In genomic region chr11:116984186-116984585, GRCh38 we compare ENCODE assay signal across 12 cellular contexts.
DNase-seq lines count a peak whose midpoint lies in the region; ATAC-seq, FAIRE-seq and TF ChIP-seq lines count a peak whose summit lies in the region.
"Had no signal": no experiment of that assay in that cellular context is flagged by ENCODE, and none has a peak within 500 bp of the region (broad histone marks: within the 10 kb centered on the region; RNA-seq: fewer than 3 reads in every experiment).

No MANE protein-coding gene starts in this region.

- no peak overlapping the region for H3K4ac ChIP-seq in mesenchymal stem cell (ENCODE audit: low read depth in 1 of 2, low read length in 2 of 2)

- no peak overlapping the region for H2BK5ac ChIP-seq in mesenchymal stem cell (ENCODE audit: low read depth, low read length, poor library complexity, severe bottlenecking)

- peaks cover 47% of the 10 kb centered on the region for H3K4me1 Mint-ChIP-seq in astrocyte (ENCODE audit: low read depth, unreplicated experiment)

- TF ChIP-seq POLR2A in HepG2 (IDR thresholded peaks at IDR 0.05; ENCODE audit: insufficient read depth in 1 of 2, low read depth in 2 of 2, low read length in 2 of 2) (no peak), right lobe of liver (IDR thresholded peaks at IDR 0.05) (no peak)

- peak; percentile 72 for FAIRE-seq in HepG2 (lab: Jason Lieb, UNC)
- peak; percentile 90 for FAIRE-seq in astrocyte (lab: Jason Lieb, UNC)
- no peak for FAIRE-seq in GM19239 (lab: Jason Lieb, UNC)
- FAIRE-seq: kidney had no signal

- no peak overlapping the region for H3K14ac ChIP-seq in mesenchymal stem cell (ENCODE audit: low read length in 2 of 2)

- H3K27me3 ChIP-seq in HepG2 (ENCODE audit: control insufficient read depth in 1 of 2, insufficient read depth in 2 of 2, low read length in 2 of 2), result no peaks in the 10 kb centered on the region
- no peaks in the 10 kb centered on the region for H3K27me3 ChIP-seq in right lobe of liver
- no peaks in the 10 kb centered on the region for H3K27me3 ChIP-seq in astrocyte (ENCODE audit: insufficient read depth, low read length)
- no peaks in the 10 kb centered on the region for H3K27me3 ChIP-seq in mesenchymal stem cell (ENCODE audit: control insufficient read depth in 1 of 2, insufficient read depth in 1 of 2, low read length in 2 of 2)
- H3K27me3 ChIP-seq in aorta (ENCODE audit: control insufficient read depth in 1 of 2, insufficient read depth in 2 of 2, low read length in 1 of 2), result no peaks in the 10 kb centered on the region
- no peaks in the 10 kb centered on the region for H3K27me3 ChIP-seq in MM.1S (replicated peaks; ENCODE audit: insufficient read depth, low read length)
- H3K27me3 ChIP-seq: BLaER1 had no signal

- no peak overlapping the region for H3K18ac ChIP-seq in mesenchymal stem cell (ENCODE audit: low read depth in 1 of 2, low read length in 2 of 2)

- TF ChIP-seq EP300 in HepG2 (IDR thresholded peaks at IDR 0.05; ENCODE audit: low read depth in 2 of 2, low read length in 2 of 2) (no peak), HepG2 (CRISPR knock-in tag; IDR thresholded peaks at IDR 0.05; ENCODE audit: borderline replicate concordance) (no peak)

- DNase-seq in HepG2 (ENCODE audit: low spot score), result peak; percentile 68
- no peak for DNase-seq in right lobe of liver
- peak; percentile 70 for DNase-seq in astrocyte (ENCODE audit: low read depth)
- peak; percentile 49 for DNase-seq in mesenchymal stem cell
- DNase-seq in aorta, result no peak
- no peak for DNase-seq in MM.1S
- DNase-seq in GM19239 (ENCODE audit: insufficient read length, low spot score), result no peak
- DNase-seq: kidney, NCI-H748 treated with DMSO at 0.1 percent for 48 hours, retina had no signal

- CTCF ChIA-PET in HepG2 (lab: Yijun Ruan, JAX; ENCODE audit: low intra/inter-chr PET ratio, low total read pairs), result no interaction called here

- peak; percentile 81 for ATAC-seq in HepG2
- no peak for ATAC-seq in right lobe of liver
- ATAC-seq in aorta (ENCODE audit: low FRiP score), result peak; percentile 8
- ATAC-seq in HG02840 (IDR thresholded peaks at IDR 0.05; ENCODE audit: low FRiP score, unreplicated experiment), result no peak

- peaks cover under 1% of the 10 kb centered on the region for H3K36me3 Mint-ChIP-seq in astrocyte (ENCODE audit: low read depth, unreplicated experiment)

- H3K36me3 ChIP-seq in HepG2 (replicated peaks in 1 of 2; ENCODE audit: control insufficient read depth in 1 of 2, insufficient read depth in 2 of 2, low read length in 2 of 2) (no peaks in the 10 kb centered on the region), right lobe of liver (no peaks in the 10 kb centered on the region), astrocyte (ENCODE audit: insufficient read depth, low read length) (no peaks in the 10 kb centered on the region), mesenchymal stem cell (ENCODE audit: control insufficient read depth in 1 of 2, insufficient read depth in 2 of 2, low read depth in 1 of 2, low read length in 2 of 2) (no peaks in the 10 kb centered on the region), aorta (ENCODE audit: control insufficient read depth in 1 of 2, insufficient read depth in 2 of 2, low read length in 1 of 2) (no peaks in the 10 kb centered on the region), MM.1S (replicated peaks; ENCODE audit: insufficient read depth, low read length) (no peaks in the 10 kb centered on the region)
- H3K36me3 ChIP-seq: BLaER1 had no signal

- intact Hi-C loops in HepG2 (cut with micrococcal nuclease; ENCODE audit: unreplicated experiment) (no loop called here), right lobe of liver (cut with DNase I) (no loop called here), aorta (cut with DNase I) (loop anchor here in 1 of 2 donors (10.0 kb wide), 1 partner anchor 111 kb away; the partner anchor contains the start of gene SIK3)

- 65% methylated on average over 4 of the region's 4 CpGs for WGBS in HepG2 (ENCODE audit: low lambda C conversion rate)
- 66% methylated on average over 4 of the region's 4 CpGs for WGBS in right lobe of liver (ENCODE audit: insufficient coverage, low coverage, low lambda C conversion rate, missing lambda C conversion rate)
- 72% methylated on average over 3 of the region's 4 CpGs for WGBS in mesenchymal stem cell
- 9 to 31% methylated on average over 4 of the region's 4 CpGs for WGBS in aorta, 2 donors

- H3K9me3 ChIP-seq in HepG2 (ENCODE audit: low read length) (no peaks in the 10 kb centered on the region), right lobe of liver (no peaks in the 10 kb centered on the region), astrocyte (ENCODE audit: insufficient read depth, low read depth, low read length) (no peaks in the 10 kb centered on the region), mesenchymal stem cell (ENCODE audit: control insufficient read depth, low read length) (no peaks in the 10 kb centered on the region), aorta (ENCODE audit: control insufficient read depth, low read length) (no peaks in the 10 kb centered on the region), MM.1S (replicated peaks; ENCODE audit: insufficient read depth, low read length) (no peaks in the 10 kb centered on the region)
- H3K9me3 ChIP-seq: BLaER1 had no signal

- no peak overlapping the region for H3K23ac ChIP-seq in mesenchymal stem cell (ENCODE audit: low read length in 2 of 2)

- H2BK15ac ChIP-seq in mesenchymal stem cell (ENCODE audit: low read depth, poor library complexity, severe bottlenecking), result no peak overlapping the region

- TF ChIP-seq CTCF in HepG2 (CRISPR knock-in tag; IDR thresholded peaks at IDR 0.05), result no peak
- TF ChIP-seq CTCF in right lobe of liver (IDR thresholded peaks at IDR 0.05), result no peak
- no peak for TF ChIP-seq CTCF in astrocyte (IDR thresholded peaks at IDR 0.05; ENCODE audit: insufficient read depth, low read depth, low read length)
- no peak for TF ChIP-seq CTCF in MM.1S (IDR thresholded peaks at IDR 0.05; ENCODE audit: low read length)

- no peaks in the 10 kb centered on the region for H3K9me2 ChIP-seq in MM.1S (replicated peaks; ENCODE audit: insufficient read depth, low read length)

- H3K27ac ChIP-seq in HepG2 (ENCODE audit: extremely low read length, insufficient read depth, low read length) (peak overlapping the region; percentile 18), right lobe of liver (no peak overlapping the region), astrocyte (ENCODE audit: low read depth, low read length) (peak overlapping the region; percentile 69), mesenchymal stem cell (ENCODE audit: low read length, poor library complexity, severe bottlenecking) (peak overlapping the region; percentile 94), aorta (ENCODE audit: low read depth in 1 of 2, low read length in 2 of 2) (peak overlapping the region in 1 of 2 donors; percentile 24), MM.1S (ENCODE audit: low read length) (no peak overlapping the region)
- H3K27ac ChIP-seq: BLaER1 had no signal

- H3K4me3 ChIP-seq in HepG2 (replicated peaks in 1 of 3; ENCODE audit: insufficient read depth in 1 of 3, low read depth in 2 of 3, low read length in 3 of 3) (no peak overlapping the region), right lobe of liver (no peak overlapping the region), astrocyte (ENCODE audit: insufficient read depth, low read depth, low read length) (no peak overlapping the region), mesenchymal stem cell (ENCODE audit: insufficient read depth in 1 of 2, low read depth in 1 of 2, low read length in 2 of 2) (peak overlapping the region in 1 of 2 experiments; percentile 34), aorta (ENCODE audit: low read length in 2 of 2) (no peak overlapping the region), MM.1S (ENCODE audit: low read length) (no peak overlapping the region)
- H3K4me3 ChIP-seq: BLaER1 had no signal

- H3K27me3 Mint-ChIP-seq in astrocyte (ENCODE audit: low read depth, unreplicated experiment), result no peaks in the 10 kb centered on the region

- H4K20me1 ChIP-seq in HepG2 (ENCODE audit: insufficient read depth, low read length) (peaks cover 22% of the 10 kb centered on the region), astrocyte (ENCODE audit: insufficient read depth, low read length) (peaks cover 9% of the 10 kb centered on the region), MM.1S (ENCODE audit: insufficient read depth, low read length) (peaks cover 4% of the 10 kb centered on the region; the same call in 1 of the 2 replicates)

- H2AK5ac ChIP-seq in mesenchymal stem cell (ENCODE audit: low read length, severe bottlenecking), result peak overlapping the region; percentile 42

- H3K4me1 ChIP-seq in HepG2 (ENCODE audit: insufficient read depth, low read length) (peaks cover 46% of the 10 kb centered on the region), right lobe of liver (peaks cover 0 to 26% (median 7%) of the 10 kb centered on the region in 4 donors), astrocyte (ENCODE audit: insufficient read depth, low read length) (peaks cover 29% of the 10 kb centered on the region), mesenchymal stem cell (ENCODE audit: control insufficient read depth, insufficient read depth, low read depth, low read length) (peaks cover 5% of the 10 kb centered on the region), aorta (ENCODE audit: control insufficient read depth in 1 of 2, insufficient read depth in 2 of 2, low read length in 2 of 2) (peaks cover 0 to 14% of the 10 kb centered on the region in 2 donors), MM.1S (ENCODE audit: low read length) (peaks cover 38% of the 10 kb centered on the region)

- H3K9ac ChIP-seq in HepG2 (ENCODE audit: insufficient read depth, low read depth, low read length), result 0 out of 2 replicates have a peak overlapping the region, but pooled peaks have one; percentile 2
- H3K9ac ChIP-seq in astrocyte (ENCODE audit: low read length), result peak overlapping the region; percentile 38
- peak overlapping the region; percentile 74 for H3K9ac ChIP-seq in mesenchymal stem cell (ENCODE audit: low read length)
- H3K9ac ChIP-seq in MM.1S (ENCODE audit: low read length), result no peak overlapping the region
- H3K9ac ChIP-seq: BLaER1 had no signal

- H3K4me2 ChIP-seq in HepG2 (ENCODE audit: low read depth, low read length) (no peak overlapping the region), astrocyte (ENCODE audit: low read length) (peak overlapping the region; percentile 77), mesenchymal stem cell (ENCODE audit: low read length, poor library complexity, severe bottlenecking) (peak overlapping the region; percentile 3), MM.1S (ENCODE audit: low read depth, low read length) (no peak overlapping the region)
- H3K4me2 ChIP-seq: BLaER1 had no signal

- H3K79me2 ChIP-seq in HepG2 (ENCODE audit: insufficient read depth, low read length), result peaks cover 20% of the 10 kb centered on the region
- peaks cover 9% of the 10 kb centered on the region for H3K79me2 ChIP-seq in astrocyte (ENCODE audit: insufficient read depth, low read length)
- peaks cover 92% of the 10 kb centered on the region for H3K79me2 ChIP-seq in MM.1S (ENCODE audit: low read length)

- H3F3A ChIP-seq in MM.1S (ENCODE audit: insufficient read depth, low read length), result peaks cover 24% of the 10 kb centered on the region

- no peak overlapping the region for H3K4me3 Mint-ChIP-seq in astrocyte (ENCODE audit: unreplicated experiment)

- no peak overlapping the region for H4K91ac ChIP-seq in mesenchymal stem cell (ENCODE audit: low read length)

- H3K27ac Mint-ChIP-seq in astrocyte (ENCODE audit: unreplicated experiment), result peak overlapping the region; percentile 89

- no peak overlapping the region for H2BK120ac ChIP-seq in mesenchymal stem cell (ENCODE audit: low read depth, low read length)

- peaks cover 19% of the 10 kb centered on the region for H3K79me1 ChIP-seq in mesenchymal stem cell (replicated peaks; ENCODE audit: low read length, poor library complexity, severe bottlenecking)

- no peak overlapping the region for H2AFZ ChIP-seq in HepG2 (ENCODE audit: low read length)
- H2AFZ ChIP-seq in astrocyte (ENCODE audit: low read depth, low read length), result no peak overlapping the region
- H2AFZ ChIP-seq in mesenchymal stem cell (ENCODE audit: low read depth, low read length), result no peak overlapping the region
- no peak overlapping the region for H2AFZ ChIP-seq in MM.1S (ENCODE audit: low read length)

- POLR2A ChIA-PET in HepG2 (lab: Yijun Ruan, JAX), result no interaction called here

- no peak for TF ChIP-seq RAD21 in HepG2 (CRISPR knock-in tag; IDR thresholded peaks at IDR 0.05)

- no peak overlapping the region for H4K8ac ChIP-seq in mesenchymal stem cell (ENCODE audit: low read length)

- H2BK12ac ChIP-seq in mesenchymal stem cell (ENCODE audit: low read length in 2 of 2), result no peak overlapping the region

- in situ Hi-C loops in HepG2 (cut with HindIII; ENCODE audit: extremely low pct_ligation_motif_present, low pct_unique_long_range_greater_than_20kb), result no loop called here

- no peaks in the 10 kb centered on the region for H3K9me3 Mint-ChIP-seq in astrocyte (ENCODE audit: unreplicated experiment)

- no TSS peak for BruUV-seq in HepG2 (replicated peaks; lab: Mats Ljungman, UMichigan)

Comparison
In these comparisons a context has a peak if more than half of its experiments do, and no peak if none do; other contexts are left out.
1. ATAC-seq: peak in HepG2 (single experiment) and aorta (single experiment); none in right lobe of liver (0 of 4) and HG02840 (single experiment).
2. DNase-seq: peak in HepG2 (single experiment), astrocyte (single experiment) and mesenchymal stem cell (single experiment); none in right lobe of liver (0 of 3), aorta (0 of 2), MM.1S (single experiment) and GM19239 (single experiment).
3. H3K27ac ChIP-seq: peak in HepG2 (single experiment), astrocyte (single experiment) and mesenchymal stem cell (single experiment); none in right lobe of liver (0 of 3) and MM.1S (single experiment).
4. H3K4me2 ChIP-seq: peak in astrocyte (single experiment) and mesenchymal stem cell (single experiment); none in HepG2 (single experiment) and MM.1S (single experiment).